Comparison of ENCODE assay signal across 19 cellular contexts in the genomic region with DNA sequence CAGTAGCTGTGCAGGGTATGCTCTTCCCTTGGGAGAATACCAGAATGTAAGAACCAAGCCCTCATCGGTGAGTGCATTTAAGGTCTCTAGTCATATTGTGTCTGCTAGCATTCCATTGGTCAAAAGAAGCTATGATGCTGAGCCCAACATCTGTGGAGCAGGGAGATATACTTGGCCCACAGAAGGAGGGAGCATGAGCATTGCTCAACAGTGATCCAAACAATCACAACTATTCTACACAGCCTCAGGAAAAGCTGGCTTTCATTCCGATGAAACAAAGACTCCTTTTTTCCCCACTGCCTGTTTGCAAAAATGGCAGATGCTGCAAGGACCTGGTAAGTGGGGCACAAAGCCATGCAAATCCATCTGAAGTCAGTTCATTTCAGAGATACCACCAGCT.
DNase-seq lines count a peak whose midpoint lies in the region; ATAC-seq, FAIRE-seq and TF ChIP-seq lines count a peak whose summit lies in the region.
"Had no signal": no experiment of that assay in that cellular context is flagged by ENCODE, and none has a peak within 500 bp of the region (broad histone marks: within the 10 kb centered on the region; RNA-seq: fewer than 3 reads in every experiment).

No MANE protein-coding gene starts in this region.

- H3K9me3 ChIP-seq in heart right ventricle = no peaks in the 10 kb centered on the region
- H3K9me3 ChIP-seq: ascending aorta had no signal

- H3K4me1 ChIP-seq in heart right ventricle = peaks cover 0 to 8% (median 0%) of the 10 kb centered on the region in 9 donors
- H3K4me1 ChIP-seq: ascending aorta had no signal

- H3K27me3 ChIP-seq in heart right ventricle = peaks cover 0 to 7% (median 0%) of the 10 kb centered on the region in 7 donors
- H3K27me3 ChIP-seq: ascending aorta had no signal

- WGBS in heart right ventricle, 2 donors = 58 to 66% methylated on average over 2 of the region's 2 CpGs

- intact Hi-C loops in heart right ventricle (cut with DNase I) = no loop called here

- FAIRE-seq in GM12892 (lab: Jason Lieb, UNC) = no peak

- no peak for TF ChIP-seq POLR2A in GM12892 (IDR thresholded peaks at IDR 0.05; ENCODE audit: low read depth, low read length)

- TF ChIP-seq CTCF in heart right ventricle (IDR thresholded peaks at IDR 0.05) = no peak

- no peak overlapping the region for H3K4me3 ChIP-seq in heart right ventricle
- H3K4me3 ChIP-seq: ascending aorta, smooth muscle cell had no signal

- peak; percentile 69 to 96 (median 83) for ATAC-seq in heart right ventricle
- ATAC-seq: activated CD8-positive, alpha-beta T cell treated with anti-CD3 and anti-CD28 coated beads, Interleukin-2, amount 10 ng/mL, durations not matched to agents 7 days and 5 days; esophagus mucosa; stimulated activated naive CD8-positive, alpha-beta T cell treated with anti-CD3 and anti-CD28 coated beads, Interleukin-15, amount 100 ng/mL, for 72 hours had no signal

- no peaks in the 10 kb centered on the region for H3K36me3 ChIP-seq in heart right ventricle
- H3K36me3 ChIP-seq: ascending aorta had no signal

- peak overlapping the region; percentile 86 for H3K27ac ChIP-seq in cingulate gyrus (ENCODE audit: low read depth, low read length)
- H3K27ac ChIP-seq in heart right ventricle = no peak overlapping the region
- H3K27ac ChIP-seq: ascending aorta, KMS-11 had no signal

- DNase-seq in GM03348 (ENCODE audit: low spot score) (peak; percentile 50), heart right ventricle (no peak), putamen (ENCODE audit: low spot score) (peak; percentile 95), NCI-H524 treated with DMSO at 0.1 percent for 48 hours (lab: John Stamatoyannopoulos, UW) (no peak), GDM1 (lab: John Stamatoyannopoulos, UW) (no peak), GM12892 (ENCODE audit: insufficient read length) (no peak), iPS-NIHi7 (ENCODE audit: extremely low spot score) (no peak)
- DNase-seq: activated CD8-positive, alpha-beta T cell treated with anti-CD3 and anti-CD28 coated beads, Interleukin-2, amount 10 ng/mL, durations not matched to agents 7 days and 5 days; CD8-positive, alpha-beta memory T cell; EL; immature natural killer cell; NCI-H146; NCI-H446 treated with DMSO at 0.1 percent for 48 hours; stimulated activated naive CD8-positive, alpha-beta T cell treated with anti-CD3 and anti-CD28 coated beads, Interleukin-15, amount 100 ng/mL, for 72 hours had no signal

Comparison
In these comparisons a context has a peak if more than half of its experiments do, and no peak if none do; other contexts are left out.
1. DNase-seq: peak in GM03348 (single experiment) and putamen (single experiment); none in heart right ventricle (0 of 2), NCI-H524 treated with DMSO at 0.1 percent for 48 hours (single experiment), GDM1 (single experiment), GM12892 (single experiment) and iPS-NIHi7 (single experiment).